Comparison of ENCODE assay signal across 9 cellular contexts in genomic region chr1:234845097-234845660, GRCh38.
DNase-seq lines count a peak whose midpoint lies in the region; ATAC-seq and TF ChIP-seq lines count a peak whose summit lies in the region.
"Had no signal": no experiment of that assay in that cellular context is flagged by ENCODE, and none has a peak within 500 bp of the region (broad histone marks: within the 10 kb centered on the region; RNA-seq: fewer than 3 reads in every experiment).

No MANE protein-coding gene starts in this region.

- peaks cover 63 to 79% (median 70%) of the 10 kb centered on the region in 3 donors for H3K4me1 Mint-ChIP-seq in T-cell
- peaks cover 78% of the 10 kb centered on the region for H3K4me1 Mint-ChIP-seq in activated naive CD8-positive, alpha-beta T cell (ENCODE audit: low read depth)

- H3K27ac ChIP-seq in DND-41 (ENCODE audit: low read length) (peak overlapping the region; percentile 69), osteoblast (ENCODE audit: low read depth, low read length) (peak overlapping the region; percentile 91), SJCRH30 (no peak overlapping the region), A673 (ENCODE audit: low read depth, low read length, poor library complexity, severe bottlenecking) (no peak overlapping the region)

- intact Hi-C loops in A673 (cut with micrococcal nuclease; ENCODE audit: unreplicated experiment): no loop called here
- intact Hi-C loops in Right ventricle myocardium superior (cut with DNase I): loop anchor here (10.0 kb wide), 1 partner anchor 350 kb away; no protein-coding TSS in a partner anchor

- H3K27me3 Mint-ChIP-seq in T-cell: no peaks in the 10 kb centered on the region
- H3K27me3 Mint-ChIP-seq in activated naive CD8-positive, alpha-beta T cell: no peaks in the 10 kb centered on the region

- H3K36me3 Mint-ChIP-seq in T-cell: no peaks in the 10 kb centered on the region
- H3K36me3 Mint-ChIP-seq in activated naive CD8-positive, alpha-beta T cell: no peaks in the 10 kb centered on the region

- peak; percentile 58 for ATAC-seq in DND-41 (ENCODE audit: insufficient read depth, low read depth)
- peak; percentile 66 to 91 (median 73) for ATAC-seq in T-cell (replicated peaks in 1 of 4)
- no peak for ATAC-seq in Right ventricle myocardium superior (ENCODE audit: poor library complexity)

- H3K4me3 ChIP-seq in DND-41 (ENCODE audit: low read depth in 1 of 2, low read length in 2 of 2) (0 out of 4 replicates have a peak overlapping the region, but pooled peaks of 1 of the 2 experiments have one; percentile 19), osteoblast (ENCODE audit: insufficient read depth, low read length) (no peak overlapping the region), SJCRH30 (no peak overlapping the region), A673 (ENCODE audit: low read depth, low read length, poor library complexity, severe bottlenecking) (no peak overlapping the region)

- H3K4me1 ChIP-seq in DND-41 (ENCODE audit: insufficient read depth, low read length) (peaks cover 55% of the 10 kb centered on the region), osteoblast (ENCODE audit: insufficient read depth, low read length) (peaks cover 69% of the 10 kb centered on the region), SJCRH30 (peaks cover 3% of the 10 kb centered on the region; the same call in 1 of the 2 replicates), A673 (ENCODE audit: insufficient read depth, low read length, poor library complexity, severe bottlenecking) (no peaks in the 10 kb centered on the region)

- H2AFZ ChIP-seq in DND-41 (ENCODE audit: low read depth, low read length) (no peak overlapping the region), osteoblast (ENCODE audit: low read length) (peak overlapping the region; percentile 36)

- POLR2A ChIA-PET in T-cell (lab: Charles Lee) (interaction anchor here (0.5 to 2.1 kb wide), 15 partner anchors 70 to 246 kb away, joined by 3 to 42 read pairs (median 6); no protein-coding TSS in a partner anchor), A673 (lab: Charles Lee; ENCODE audit: low non-redundant PET) (no interaction called here)

- no peaks in the 10 kb centered on the region for H3K9me3 Mint-ChIP-seq in T-cell
- no peaks in the 10 kb centered on the region for H3K9me3 Mint-ChIP-seq in activated naive CD8-positive, alpha-beta T cell (ENCODE audit: low read depth)

- DNase-seq in DND-41 (peak; percentile 56), T-cell (peak in 32 of 34 experiments; percentile 20 to 72 (median 48)), osteoblast (ENCODE audit: insufficient read length, low spot score, missing footprints) (no peak), SJCRH30 (no peak), A673 (ENCODE audit: low spot score) (no peak), glomerular visceral epithelial cell (ENCODE audit: extremely low spot score) (no peak), Right ventricle myocardium superior (no peak)

- H3K9ac ChIP-seq in DND-41 (ENCODE audit: low read depth, low read length): peak overlapping the region; percentile 45

- H3K27me3 ChIP-seq in DND-41 (ENCODE audit: insufficient read depth, low read length, poor library complexity) (no peaks in the 10 kb centered on the region), osteoblast (ENCODE audit: insufficient read depth, low read length) (no peaks in the 10 kb centered on the region), SJCRH30 (no peaks in the 10 kb centered on the region), A673 (replicated peaks; ENCODE audit: insufficient read depth, low read depth, low read length, poor library complexity) (no peaks in the 10 kb centered on the region)

- H3K27ac Mint-ChIP-seq in T-cell: peak overlapping the region; percentile 84 to 86
- peak overlapping the region; percentile 91 for H3K27ac Mint-ChIP-seq in activated naive CD8-positive, alpha-beta T cell

- H3K4me3 Mint-ChIP-seq in T-cell: peak overlapping the region; percentile 39 to 59 (median 49)
- peak overlapping the region; percentile 43 for H3K4me3 Mint-ChIP-seq in activated naive CD8-positive, alpha-beta T cell
- H3K4me3 Mint-ChIP-seq: nephron had no signal

- H3K36me3 ChIP-seq in DND-41 (ENCODE audit: insufficient read depth, low read length) (no peaks in the 10 kb centered on the region), osteoblast (ENCODE audit: insufficient read depth, low read length) (no peaks in the 10 kb centered on the region), SJCRH30 (no peaks in the 10 kb centered on the region), A673 (ENCODE audit: insufficient read depth, low read length, poor library complexity, severe bottlenecking) (no peaks in the 10 kb centered on the region)

- H3K4me2 ChIP-seq in DND-41 (ENCODE audit: insufficient read depth, low read length) (peak overlapping the region; percentile 57), osteoblast (ENCODE audit: insufficient read depth, low read length) (peak overlapping the region; percentile 28)

- CTCF ChIA-PET in T-cell (lab: Charles Lee): interaction anchor here (0.6 to 1.8 kb wide), 11 partner anchors 13 to 350 kb away, joined by 3 to 10 read pairs (median 5); no protein-coding TSS in a partner anchor
- CTCF ChIA-PET in A673 (lab: Charles Lee): no interaction called here

- no peaks in the 10 kb centered on the region for H4K20me1 ChIP-seq in DND-41 (ENCODE audit: insufficient read depth, low read length)
- H4K20me1 ChIP-seq in osteoblast (ENCODE audit: insufficient read depth, low read length): no peaks in the 10 kb centered on the region

- no peak for TF ChIP-seq CTCF in DND-41 (IDR thresholded peaks at IDR 0.05; ENCODE audit: borderline replicate concordance, extremely low read depth, low read length, poor library complexity, severe bottlenecking)
- TF ChIP-seq CTCF in osteoblast (IDR thresholded peaks at IDR 0.05; ENCODE audit: extremely low read depth, low read depth, low read length): no peak
- no peak for TF ChIP-seq CTCF in A673 (conservative IDR thresholded peaks at IDR 0.05; ENCODE audit: low read depth, low read length)

- no peaks in the 10 kb centered on the region for H3K79me2 ChIP-seq in DND-41 (ENCODE audit: insufficient read depth, low read length)
- H3K79me2 ChIP-seq in osteoblast (ENCODE audit: insufficient read depth, low read length): no peaks in the 10 kb centered on the region

- H3K9me3 ChIP-seq in DND-41 (ENCODE audit: insufficient read depth, low read length, severe bottlenecking) (no peaks in the 10 kb centered on the region), osteoblast (ENCODE audit: low read depth, low read length) (no peaks in the 10 kb centered on the region), SJCRH30 (replicated peaks) (peaks cover 3% of the 10 kb centered on the region; the same call in 1 of the 2 replicates), A673 (ENCODE audit: low read depth, low read length, poor library complexity, severe bottlenecking) (no peaks in the 10 kb centered on the region)

- BruUV-seq in A673 (replicated peaks; lab: Mats Ljungman, UMichigan): no TSS peak

Comparison
In these comparisons a context has a peak if more than half of its experiments do, and no peak if none do; other contexts are left out.
1. DNase-seq: peak in DND-41 (single experiment) and T-cell (32 of 34); none in osteoblast (single experiment), SJCRH30 (0 of 2), A673 (single experiment), glomerular visceral epithelial cell (single experiment) and Right ventricle myocardium superior (single experiment).
2. H3K27ac ChIP-seq: peak in DND-41 (single experiment) and osteoblast (single experiment); none in SJCRH30 (single experiment) and A673 (single experiment).